10 cellular contexts compared by ENCODE assay signal in genomic region chr1:32501865-32502264, GRCh38. TPM values are rescaled to one million over a fixed set of nuclear protein-coding genes. Genes with fewer than 3 reads are reported as not detected.
DNase-seq lines count a peak whose midpoint lies in the region; ATAC-seq and TF ChIP-seq lines count a peak whose summit lies in the region.
"Had no signal": no experiment of that assay in that cellular context is flagged by ENCODE, and none has a peak within 500 bp of the region (broad histone marks: within the 10 kb centered on the region; RNA-seq: fewer than 3 reads in every experiment).

No MANE protein-coding gene starts in this region.

- H3K4me2 ChIP-seq in neuronal stem cell (ENCODE audit: insufficient read depth, low read length, poor library complexity, severe bottlenecking), result no peak overlapping the region

- H3K27ac ChIP-seq in CD8-positive, alpha-beta T cell (ENCODE audit: low read depth, low read length), result no peak overlapping the region
- H3K27ac ChIP-seq in heart right ventricle (peak overlapping the region; percentile 92 to 100 (median 98)), neuronal stem cell (replicated peaks; ENCODE audit: low read length) (no peak overlapping the region)

- TF ChIP-seq CTCF in CD8-positive, alpha-beta T cell (IDR thresholded peaks at IDR 0.05), result no peak
- no peak for TF ChIP-seq CTCF in heart right ventricle (IDR thresholded peaks at IDR 0.05)

- H4K91ac ChIP-seq in neuronal stem cell (ENCODE audit: low read depth, low read length, poor library complexity), result no peak overlapping the region

- H3K4ac ChIP-seq in neuronal stem cell (ENCODE audit: low read length), result no peak overlapping the region

- no peak overlapping the region for H4K8ac ChIP-seq in neuronal stem cell (ENCODE audit: low read depth, low read length)

- no peak overlapping the region for H2AK5ac ChIP-seq in neuronal stem cell (ENCODE audit: low read depth, low read length)

- POLR2A ChIA-PET in CD8-positive, alpha-beta T cell (lab: Charles Lee), result no interaction called here

- intact Hi-C loops in CD8-positive, alpha-beta T cell (cut with DNase I, micrococcal nuclease), result no loop called here
- intact Hi-C loops in heart right ventricle (cut with DNase I), result loop anchor here in 2 of 10 donors (2.0 kb wide), 1 partner anchor 37 kb away; the partner anchor contains the start of gene ZBTB8A (in 2 of the 2)

- H3K9me3 ChIP-seq in CD8-positive, alpha-beta T cell (ENCODE audit: low read length), result no peaks in the 10 kb centered on the region
- H3K9me3 ChIP-seq in heart right ventricle (no peaks in the 10 kb centered on the region), neuronal stem cell (replicated peaks in 1 of 2; ENCODE audit: control insufficient read depth in 2 of 2, insufficient read depth in 1 of 2, low read depth in 1 of 2, low read length in 2 of 2) (no peaks in the 10 kb centered on the region)

- H3K4me3 Mint-ChIP-seq in CD8-positive, alpha-beta T cell, result peak overlapping the region; percentile 32
- H3K4me3 Mint-ChIP-seq in activated T-helper 17 cell treated with anti-CD3 and anti-CD28 coated beads, Interleukin-2, amount 50 U/mL, for 72 hours, result peak overlapping the region; percentile 67

- peaks cover 4% of the 10 kb centered on the region for H3K4me1 ChIP-seq in CD8-positive, alpha-beta T cell (ENCODE audit: insufficient read depth, low read length)
- H3K4me1 ChIP-seq in heart right ventricle (peaks cover 2 to 24% (median 14%) of the 10 kb centered on the region in 9 donors), neuronal stem cell (ENCODE audit: control insufficient read depth in 2 of 2, insufficient read depth in 1 of 2, low read depth in 1 of 2, low read length in 2 of 2) (peaks cover 0 to 3% of the 10 kb centered on the region in 2 donors)

- H3K9me3 Mint-ChIP-seq in CD8-positive, alpha-beta T cell, result no peaks in the 10 kb centered on the region
- no peaks in the 10 kb centered on the region for H3K9me3 Mint-ChIP-seq in activated T-helper 17 cell treated with anti-CD3 and anti-CD28 coated beads, Interleukin-2, amount 50 U/mL, for 72 hours

- no peak overlapping the region for H3K14ac ChIP-seq in neuronal stem cell (ENCODE audit: low read length)

- no peaks in the 10 kb centered on the region for H3K79me1 ChIP-seq in neuronal stem cell (ENCODE audit: low read depth, low read length)

- no peak overlapping the region for H3K27ac Mint-ChIP-seq in CD8-positive, alpha-beta T cell
- H3K27ac Mint-ChIP-seq in activated T-helper 17 cell treated with anti-CD3 and anti-CD28 coated beads, Interleukin-2, amount 50 U/mL, for 72 hours, result no peak overlapping the region

- no peak overlapping the region for H3K4me3 ChIP-seq in CD8-positive, alpha-beta T cell (ENCODE audit: low read depth, low read length)
- H3K4me3 ChIP-seq in heart right ventricle (no peak overlapping the region), neuronal stem cell (ENCODE audit: low read length in 2 of 2) (no peak overlapping the region)

- H3K23ac ChIP-seq in neuronal stem cell (ENCODE audit: low read depth, low read length, poor library complexity), result no peak overlapping the region

- peaks cover 5% of the 10 kb centered on the region for H3K27me3 ChIP-seq in CD8-positive, alpha-beta T cell (ENCODE audit: insufficient read depth, low read length)
- H3K27me3 ChIP-seq in heart right ventricle (no peaks in the 10 kb centered on the region), neuronal stem cell (ENCODE audit: control insufficient read depth in 3 of 3, insufficient read depth in 3 of 3, low read depth in 1 of 3, low read length in 3 of 3) (no peaks in the 10 kb centered on the region)

- DNase-seq in CD8-positive, alpha-beta T cell, result no peak
- DNase-seq in heart right ventricle, result peak; percentile 11 to 35
- DNase-seq in neuronal stem cell (ENCODE audit: low spot score), result no peak
- no peak for DNase-seq in HUDEP-2 (lab: John Stamatoyannopoulos, UW; ENCODE audit: unreplicated experiment in 76 of 76)
- DNase-seq in NCI-H345 (lab: John Stamatoyannopoulos, UW), result no peak
- DNase-seq: KBM-7, NCI-H510A had no signal

- no peaks in the 10 kb centered on the region for H3K36me3 Mint-ChIP-seq in CD8-positive, alpha-beta T cell
- no peaks in the 10 kb centered on the region for H3K36me3 Mint-ChIP-seq in activated T-helper 17 cell treated with anti-CD3 and anti-CD28 coated beads, Interleukin-2, amount 50 U/mL, for 72 hours (ENCODE audit: low read depth)

- no peak overlapping the region for H3K9ac ChIP-seq in neuronal stem cell (ENCODE audit: low read depth, low read length, poor library complexity)

- H3K4me1 Mint-ChIP-seq in CD8-positive, alpha-beta T cell (ENCODE audit: low read depth), result peaks cover 7% of the 10 kb centered on the region
- H3K4me1 Mint-ChIP-seq in activated T-helper 17 cell treated with anti-CD3 and anti-CD28 coated beads, Interleukin-2, amount 50 U/mL, for 72 hours, result no peaks in the 10 kb centered on the region

- no peak for ATAC-seq in CD8-positive, alpha-beta T cell
- no peak for ATAC-seq in activated T-helper 17 cell treated with anti-CD3 and anti-CD28 coated beads, Interleukin-2, amount 50 U/mL, for 72 hours (replicated peaks)
- ATAC-seq in heart right ventricle, result peak in 7 of 8 donors; percentile 23 to 88 (median 53)
- no peak for ATAC-seq in HG02884 (IDR thresholded peaks at IDR 0.05; ENCODE audit: unreplicated experiment)
- ATAC-seq in GM21390 (IDR thresholded peaks at IDR 0.05; ENCODE audit: unreplicated experiment), result no peak

- no peak overlapping the region for H3K18ac ChIP-seq in neuronal stem cell (ENCODE audit: low read length)

- CTCF ChIA-PET in CD8-positive, alpha-beta T cell (lab: Charles Lee), result no interaction called here

- WGBS in heart right ventricle, 2 donors, result 65 to 87% methylated on average over 9 of the region's 9 CpGs
- WGBS in neuronal stem cell (ENCODE audit: extremely low coverage in 2 of 2, insufficient read length in 2 of 2, insufficient replicate concordance in 1 of 2), 2 donors, result no CpG with 5 or more reads among the region's 9 CpGs

- H2BK12ac ChIP-seq in neuronal stem cell (ENCODE audit: low read length), result no peak overlapping the region

- H2BK15ac ChIP-seq in neuronal stem cell (ENCODE audit: low read length), result no peak overlapping the region

- H2BK120ac ChIP-seq in neuronal stem cell (ENCODE audit: low read depth, low read length), result no peak overlapping the region

- H3K36me3 ChIP-seq in CD8-positive, alpha-beta T cell (ENCODE audit: insufficient read depth, low read length), result no peaks in the 10 kb centered on the region
- H3K36me3 ChIP-seq in heart right ventricle (no peaks in the 10 kb centered on the region), neuronal stem cell (replicated peaks in 1 of 2; ENCODE audit: control insufficient read depth in 2 of 2, insufficient read depth in 2 of 2, low read length in 2 of 2) (no peaks in the 10 kb centered on the region)

- H2BK5ac ChIP-seq in neuronal stem cell (ENCODE audit: low read length), result no peak overlapping the region

- peak overlapping the region; percentile 57 for H2AFZ ChIP-seq in neuronal stem cell (ENCODE audit: low read length)

- H3K27me3 Mint-ChIP-seq in CD8-positive, alpha-beta T cell (ENCODE audit: low read depth), result peaks cover 49% of the 10 kb centered on the region
- H3K27me3 Mint-ChIP-seq in activated T-helper 17 cell treated with anti-CD3 and anti-CD28 coated beads, Interleukin-2, amount 50 U/mL, for 72 hours, result peaks cover 19% of the 10 kb centered on the region

RNA-seq across cellular contexts. Expression of gene ZBTB8B, which starts 37.0 kb away (rescaled TPM):
- not detected for total RNA-seq in CD8-positive, alpha-beta T cell
- not detected for total RNA-seq in activated T-helper 17 cell treated with anti-CD3 and anti-CD28 coated beads, Interleukin-2, amount 50 U/mL, for 72 hours
- under 1 TPM in 5 of 10 donors, not detected in 5; 0.02 to 0.04 (median 0.02) TPM for total RNA-seq in heart right ventricle
- polyA plus RNA-seq in heart right ventricle, result under 1 TPM in 1 of 2 donors, not detected in 1; under 0.01 TPM
- polyA plus RNA-seq in neuronal stem cell (2013, experiment 1 of 2), result 1.9 TPM
- 2.0 TPM for polyA plus RNA-seq in neuronal stem cell (2013, experiment 2 of 2)

RNA-seq across cellular contexts. Expression of gene ZBTB8A, which starts 37.4 kb away (rescaled TPM):
- total RNA-seq in CD8-positive, alpha-beta T cell, result not detected
- under 1 TPM; 0.03 to 0.26 TPM for total RNA-seq in activated T-helper 17 cell treated with anti-CD3 and anti-CD28 coated beads, Interleukin-2, amount 50 U/mL, for 72 hours
- 1 to 10 TPM; 2.7 to 3.8 (median 3.1) TPM for total RNA-seq in heart right ventricle
- polyA plus RNA-seq in heart right ventricle, result 1 to 10 TPM; 1.7 to 1.8 TPM
- polyA plus RNA-seq in neuronal stem cell (2013, experiment 1 of 2), result 8.8 TPM
- polyA plus RNA-seq in neuronal stem cell (2013, experiment 2 of 2), result 9.4 TPM

Comparison
In these comparisons a context has a peak if more than half of its experiments do, and no peak if none do; other contexts are left out.
1. ATAC-seq: peak in heart right ventricle (7 of 8); none in CD8-positive, alpha-beta T cell (single experiment), activated T-helper 17 cell treated with anti-CD3 and anti-CD28 coated beads, Interleukin-2, amount 50 U/mL, for 72 hours (single experiment), HG02884 (single experiment) and GM21390 (single experiment).
2. DNase-seq: peak in heart right ventricle (2 of 2); none in CD8-positive, alpha-beta T cell (0 of 7), neuronal stem cell (single experiment), HUDEP-2 (0 of 76) and NCI-H345 (single experiment).
3. H3K27ac ChIP-seq: peak in heart right ventricle (10 of 10); none in CD8-positive, alpha-beta T cell (single experiment) and neuronal stem cell (single experiment).